ENCODE assay signal across 11 cellular contexts in genomic region chr5:87243161-87243877, GRCh38. TPM values are rescaled to one million over a fixed set of nuclear protein-coding genes. Genes with fewer than 3 reads are reported as not detected.
A peak's percentile ranks its signal among the peaks of the same experiment; 100 is the strongest.
DNase-seq lines count a peak whose midpoint lies in the region; ATAC-seq and TF ChIP-seq lines count a peak whose summit lies in the region.
"Had no signal": no experiment of that assay in that cellular context is flagged by ENCODE, and none has a peak within 500 bp of the region (broad histone marks: within the 10 kb centered on the region; RNA-seq: fewer than 3 reads in every experiment).

No MANE protein-coding gene starts in this region.

- H3K4me3 ChIP-seq in osteoblast (ENCODE audit: insufficient read depth, low read length) (no peak overlapping the region), transverse colon (no peak overlapping the region)
- H3K4me3 ChIP-seq: adrenal gland had no signal

- no peaks in the 10 kb centered on the region for H3K27me3 ChIP-seq in osteoblast (ENCODE audit: insufficient read depth, low read length)
- H3K27me3 ChIP-seq in transverse colon: no peaks in the 10 kb centered on the region
- H3K27me3 ChIP-seq: adrenal gland had no signal

- intact Hi-C loops in transverse colon (cut with DNase I; ENCODE audit: low total_unique reads): no loop called here

- ATAC-seq in GM19455 (IDR thresholded peaks at IDR 0.05; ENCODE audit: unreplicated experiment): no peak
- ATAC-seq: WTC11 had no signal

- no peak for TF ChIP-seq CTCF in osteoblast (IDR thresholded peaks at IDR 0.05; ENCODE audit: extremely low read depth, low read depth, low read length)
- no peak for TF ChIP-seq CTCF in transverse colon (IDR thresholded peaks at IDR 0.05)

- peak overlapping the region; percentile 58 for H3K27ac ChIP-seq in osteoblast (ENCODE audit: low read depth, low read length)
- H3K27ac ChIP-seq in transverse colon: no peak overlapping the region

- no peaks in the 10 kb centered on the region for H4K20me1 ChIP-seq in osteoblast (ENCODE audit: insufficient read depth, low read length)

- H3K9me3 ChIP-seq in osteoblast (ENCODE audit: low read depth, low read length) (no peaks in the 10 kb centered on the region), transverse colon (no peaks in the 10 kb centered on the region)

- peaks cover 5% of the 10 kb centered on the region for H3K4me1 ChIP-seq in osteoblast (ENCODE audit: insufficient read depth, low read length)
- no peaks in the 10 kb centered on the region for H3K4me1 ChIP-seq in transverse colon
- H3K4me1 ChIP-seq: adrenal gland had no signal

- TF ChIP-seq POLR2A in transverse colon (IDR thresholded peaks at IDR 0.05): no peak

- peak; percentile 67 for DNase-seq in EH (ENCODE audit: low read depth)
- peak; percentile 77 for DNase-seq in NCI-H226
- peak; percentile 5 to 72 for DNase-seq in dermis microvascular lymphatic vessel endothelial cell (ENCODE audit: low read depth in 2 of 2)
- DNase-seq in osteoblast (ENCODE audit: insufficient read length, low spot score, missing footprints): peak; percentile 80
- DNase-seq in activated CD8-positive, alpha-beta memory T cell treated with anti-CD3 and anti-CD28 coated beads for 24 hours: no peak
- DNase-seq in transverse colon: no peak
- no peak for DNase-seq in islet precursor cell
- DNase-seq: NCI-H446 treated with DMSO at 0.1 percent for 48 hours had no signal

- in situ Hi-C loops in transverse colon (cut with MboI; ENCODE audit: low pct_ligation_motif_present in 1 of 4, low pct_unique_long_range_greater_than_20kb in 1 of 4, low sequenced_read_pairs in 3 of 4): no loop called here

- H3K4me2 ChIP-seq in osteoblast (ENCODE audit: insufficient read depth, low read length): no peak overlapping the region

- no peaks in the 10 kb centered on the region for H3K79me2 ChIP-seq in osteoblast (ENCODE audit: insufficient read depth, low read length)

- H2AFZ ChIP-seq in osteoblast (ENCODE audit: low read length): peak overlapping the region; percentile 27

- WGBS in transverse colon (ENCODE audit: low coverage in 1 of 2), 2 donors: 64 to 81% methylated on average over 3 of the region's 3 CpGs

- no peaks in the 10 kb centered on the region for H3K36me3 ChIP-seq in osteoblast (ENCODE audit: insufficient read depth, low read length)
- no peaks in the 10 kb centered on the region for H3K36me3 ChIP-seq in transverse colon
- H3K36me3 ChIP-seq: adrenal gland had no signal

- no peak for TF ChIP-seq EP300 in transverse colon (IDR thresholded peaks at IDR 0.05; ENCODE audit: low read depth)

RNA-seq across cellular contexts. Expression of gene RASA1, which starts 24.4 kb away (rescaled TPM):
- 34.1 and 47.5 TPM in 2 replicates for total RNA-seq in dermis microvascular lymphatic vessel endothelial cell
- total RNA-seq in osteoblast: 42.4 and 43.8 TPM in 2 replicates
- 10 to 100 TPM; 22.3 to 33.3 (median 28.2) TPM for total RNA-seq in transverse colon

Comparison
In these comparisons a context has a peak if more than half of its experiments do, and no peak if none do; other contexts are left out.
1. DNase-seq: peak in EH (single experiment), NCI-H226 (single experiment), dermis microvascular lymphatic vessel endothelial cell (2 of 2) and osteoblast (single experiment); none in activated CD8-positive, alpha-beta memory T cell treated with anti-CD3 and anti-CD28 coated beads for 24 hours (single experiment), transverse colon (single experiment) and islet precursor cell (single experiment).